In the genomic region with DNA sequence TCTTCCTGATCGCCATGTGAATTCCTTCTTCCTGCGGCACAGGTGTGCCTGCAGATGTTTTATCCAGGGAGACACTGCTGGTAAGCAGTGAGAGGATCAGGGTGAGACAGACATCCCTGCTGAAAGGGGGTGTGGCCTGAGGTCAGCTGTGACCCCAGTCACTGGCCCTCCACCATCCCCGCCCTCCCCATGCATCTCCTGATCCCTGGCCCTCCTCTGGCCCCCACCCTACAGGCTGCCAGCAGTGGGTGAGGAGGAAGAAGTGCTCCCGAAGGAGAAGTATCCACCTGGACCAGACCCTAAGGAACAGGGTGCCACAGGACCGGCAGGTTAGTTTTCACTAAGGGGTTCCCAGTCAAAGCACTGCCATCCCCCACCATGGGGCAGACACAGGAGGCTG, we compare ENCODE assay signal across 21 cellular contexts.
DNase-seq lines count a peak whose midpoint lies in the region; ATAC-seq and TF ChIP-seq lines count a peak whose summit lies in the region.
"Had no signal": no experiment of that assay in that cellular context is flagged by ENCODE, and none has a peak within 500 bp of the region (broad histone marks: within the 10 kb centered on the region; RNA-seq: fewer than 3 reads in every experiment).

No MANE protein-coding gene starts in this region.

- no peaks in the 10 kb centered on the region for H3K36me3 Mint-ChIP-seq in chondrocyte (ENCODE audit: low read depth)
- H3K36me3 Mint-ChIP-seq: CD8-positive, alpha-beta T cell had no signal

- DNase-seq in Right ventricle myocardium inferior (ENCODE audit: missing footprints) (peak; percentile 9), heart left ventricle (no peak), chondrocyte (ENCODE audit: low spot score) (peak; percentile 59), posterior vena cava (ENCODE audit: low spot score) (peak; percentile 46), NCI-H226 (no peak), cerebellar nuclear complex (lab: John Stamatoyannopoulos, UW) (no peak)
- DNase-seq: Caco-2; CD8-positive, alpha-beta T cell; MG63; NCI-H2029; NCI-H446 treated with DMSO at 0.1 percent for 48 hours; NCI-H526; RPMI8226; SIG-M5 had no signal

- no peaks in the 10 kb centered on the region for H3K9me3 ChIP-seq in heart left ventricle
- H3K9me3 ChIP-seq: Caco-2, MG63 had no signal

- ATAC-seq in Right ventricle myocardium inferior, result no peak
- ATAC-seq in heart left ventricle, result no peak
- ATAC-seq in HG02759 (IDR thresholded peaks at IDR 0.05; ENCODE audit: unreplicated experiment), result no peak
- ATAC-seq: CD8-positive, alpha-beta T cell; HepG2 had no signal

- no peak overlapping the region for H3K27ac Mint-ChIP-seq in chondrocyte (ENCODE audit: unreplicated experiment)
- H3K27ac Mint-ChIP-seq: B cell; CD8-positive, alpha-beta T cell had no signal

- no peak for TF ChIP-seq POLR2A in heart left ventricle (IDR thresholded peaks at IDR 0.05)

- no peaks in the 10 kb centered on the region for H3K27me3 Mint-ChIP-seq in chondrocyte (ENCODE audit: low read depth)

- intact Hi-C loops in Right ventricle myocardium inferior (cut with DNase I), result no loop called here
- intact Hi-C loops in heart left ventricle (cut with DNase I), result no loop called here
- intact Hi-C loops in posterior vena cava (cut with DNase I), result no loop called here

- WGBS in heart left ventricle, 4 donors, result 41 to 66% (median 52%) methylated on average over 4 to 5 of the region's 5 CpGs

- no peaks in the 10 kb centered on the region for H3K36me3 ChIP-seq in heart left ventricle
- H3K36me3 ChIP-seq: MG63 had no signal

- TF ChIP-seq CTCF in heart left ventricle (IDR thresholded peaks at IDR 0.05) (no peak), chondrocyte (IDR thresholded peaks at IDR 0.05) (no peak)

- H3K27ac ChIP-seq in heart left ventricle, result no peak overlapping the region
- H3K27ac ChIP-seq: 22Rv1, C4-2B, SK-N-MC had no signal

- peaks cover 55% of the 10 kb centered on the region for H3K4me1 Mint-ChIP-seq in chondrocyte (ENCODE audit: low read depth)
- H3K4me1 Mint-ChIP-seq: B cell had no signal

- H3K27me3 ChIP-seq in heart left ventricle, result peaks cover 0 to 8% (median 6%) of the 10 kb centered on the region in 9 donors
- H3K27me3 ChIP-seq: MG63 had no signal

- no peaks in the 10 kb centered on the region for H3K9me3 Mint-ChIP-seq in chondrocyte (ENCODE audit: low read depth)
- H3K9me3 Mint-ChIP-seq: CD8-positive, alpha-beta T cell had no signal

- H3K4me1 ChIP-seq in heart left ventricle, result peaks cover 0 to 5% (median 0%) of the 10 kb centered on the region in 12 donors
- H3K4me1 ChIP-seq: Caco-2 had no signal

- H3K4me3 Mint-ChIP-seq in chondrocyte (ENCODE audit: unreplicated experiment), result no peak overlapping the region
- H3K4me3 Mint-ChIP-seq: B cell; CD8-positive, alpha-beta T cell had no signal

- no peak overlapping the region for H3K4me3 ChIP-seq in heart left ventricle
- H3K4me3 ChIP-seq: K562, MG63, SK-N-MC had no signal

Comparison
In these comparisons a context has a peak if more than half of its experiments do, and no peak if none do; other contexts are left out.
1. DNase-seq: peak in Right ventricle myocardium inferior (single experiment), chondrocyte (single experiment) and posterior vena cava (single experiment); none in heart left ventricle (0 of 5), NCI-H226 (single experiment) and cerebellar nuclear complex (0 of 2).